In genomic region chr9:109950710-109951443, GRCh38 we compare ENCODE assay signal across 13 cellular contexts.
DNase-seq lines count a peak whose midpoint lies in the region; ATAC-seq and TF ChIP-seq lines count a peak whose summit lies in the region.
"Had no signal": no experiment of that assay in that cellular context is flagged by ENCODE, and none has a peak within 500 bp of the region (broad histone marks: within the 10 kb centered on the region; RNA-seq: fewer than 3 reads in every experiment).

No MANE protein-coding gene starts in this region.

- H3K27me3 ChIP-seq in right atrium auricular region (no peaks in the 10 kb centered on the region), testis (no peaks in the 10 kb centered on the region)
- H3K27me3 ChIP-seq: gastroesophageal sphincter, upper lobe of left lung had no signal

- CTCF ChIA-PET in WTC11 (lab: Charles Lee) = interaction anchor here (0.7 to 1.7 kb wide), 3 partner anchors 13 to 47 kb away, joined by 3 read pairs; no protein-coding TSS in a partner anchor

- DNase-seq in Right ventricle myocardium superior = no peak
- no peak for DNase-seq in right atrium auricular region (ENCODE audit: low spot score)
- no peak for DNase-seq in stimulated activated naive B cell treated with anti-CD40 and anti-IgM and Interleukin-4, amounts not matched to agents 10 μg/mL and 1 μg/mL and 100 μg/mL, for 72 hours
- no peak for DNase-seq in testis
- no peak for DNase-seq in WTC11 (ENCODE audit: low spot score)
- no peak for DNase-seq in AG08396 (ENCODE audit: low spot score)
- DNase-seq: activated gamma-delta T cell, NCI-H1417 treated with DMSO at 0.1 percent for 48 hours, upper lobe of left lung had no signal

- H3K9me3 Mint-ChIP-seq in T-helper 1 cell treated with Interleukin-12 subunit alpha and Interleukin-12 subunit beta and Interleukin-4 antibody, amounts not matched to agents 30 μg/mL and 1 μg/mL, for 36 hours = no peaks in the 10 kb centered on the region
- H3K9me3 Mint-ChIP-seq in stimulated activated naive B cell treated with anti-CD40 and anti-IgM and Interleukin-4, amounts not matched to agents 10 μg/mL and 1 μg/mL and 100 μg/mL, for 72 hours = no peaks in the 10 kb centered on the region
- 0 out of 2 replicates have a peak, but pooled peaks cover 5% of the 10 kb centered on the region for H3K9me3 Mint-ChIP-seq in WTC11
- H3K9me3 Mint-ChIP-seq: dendritic cell treated with granulocyte-macrophage colony-stimulating factor and Interleukin-4, amounts not matched to agents 40 ng/mL and 50 ng/mL, for 4 days had no signal

- H3K9me3 ChIP-seq in right atrium auricular region (no peaks in the 10 kb centered on the region), testis (no peaks in the 10 kb centered on the region)
- H3K9me3 ChIP-seq: gastroesophageal sphincter, upper lobe of left lung had no signal

- POLR2A ChIA-PET in WTC11 (lab: Charles Lee) = interaction anchor here (0.7 kb wide), 1 partner anchor 16 kb away, joined by 4 read pairs; no protein-coding TSS in a partner anchor

- intact Hi-C loops in Right ventricle myocardium superior (cut with DNase I) (no loop called here), testis (cut with DNase I; ENCODE audit: low total_unique reads) (no loop called here)

- TF ChIP-seq CTCF in right atrium auricular region (IDR thresholded peaks at IDR 0.05) (no peak), testis (IDR thresholded peaks at IDR 0.05) (no peak), WTC11 (IDR thresholded peaks at IDR 0.05) (no peak)

- H3K4me3 ChIP-seq in right atrium auricular region (no peak overlapping the region), testis (no peak overlapping the region)
- H3K4me3 ChIP-seq: gastroesophageal sphincter, upper lobe of left lung had no signal

- H3K36me3 ChIP-seq in right atrium auricular region = no peaks in the 10 kb centered on the region
- H3K36me3 ChIP-seq in testis (ENCODE audit: low read depth, missing control alignments) = no peaks in the 10 kb centered on the region
- H3K36me3 ChIP-seq: gastroesophageal sphincter, upper lobe of left lung had no signal

- ATAC-seq in Right ventricle myocardium superior (ENCODE audit: poor library complexity) (peak; percentile 31), HG02852 (IDR thresholded peaks at IDR 0.05; ENCODE audit: unreplicated experiment) (peak; percentile 60), WTC11 (no peak)
- ATAC-seq in stimulated activated naive B cell treated with anti-CD40 and anti-IgM and Interleukin-4, amounts not matched to agents 10 μg/mL and 1 μg/mL and 100 μg/mL, for 72 hours (replicated peaks) = peak in 1 of 2 donors; percentile 64
- ATAC-seq: gastroesophageal sphincter had no signal

- WGBS in testis, 2 donors = 89 to 91% methylated on average over 7 of the region's 7 CpGs

- H3K36me3 Mint-ChIP-seq in T-helper 1 cell treated with Interleukin-12 subunit alpha and Interleukin-12 subunit beta and Interleukin-4 antibody, amounts not matched to agents 30 μg/mL and 1 μg/mL, for 36 hours (ENCODE audit: low read depth) = peaks cover 5% of the 10 kb centered on the region
- peaks cover 3 to 5% of the 10 kb centered on the region in 2 donors for H3K36me3 Mint-ChIP-seq in stimulated activated naive B cell treated with anti-CD40 and anti-IgM and Interleukin-4, amounts not matched to agents 10 μg/mL and 1 μg/mL and 100 μg/mL, for 72 hours
- no peaks in the 10 kb centered on the region for H3K36me3 Mint-ChIP-seq in WTC11

- no peaks in the 10 kb centered on the region for H3K27me3 Mint-ChIP-seq in T-helper 1 cell treated with Interleukin-12 subunit alpha and Interleukin-12 subunit beta and Interleukin-4 antibody, amounts not matched to agents 30 μg/mL and 1 μg/mL, for 36 hours (ENCODE audit: low read depth)
- H3K27me3 Mint-ChIP-seq in stimulated activated naive B cell treated with anti-CD40 and anti-IgM and Interleukin-4, amounts not matched to agents 10 μg/mL and 1 μg/mL and 100 μg/mL, for 72 hours = no peaks in the 10 kb centered on the region
- no peaks in the 10 kb centered on the region for H3K27me3 Mint-ChIP-seq in WTC11 (ENCODE audit: low read depth)

- peak overlapping the region; percentile 63 for H3K4me3 Mint-ChIP-seq in T-helper 1 cell treated with Interleukin-12 subunit alpha and Interleukin-12 subunit beta and Interleukin-4 antibody, amounts not matched to agents 30 μg/mL and 1 μg/mL, for 36 hours
- no peak overlapping the region for H3K4me3 Mint-ChIP-seq in stimulated activated naive B cell treated with anti-CD40 and anti-IgM and Interleukin-4, amounts not matched to agents 10 μg/mL and 1 μg/mL and 100 μg/mL, for 72 hours
- no peak overlapping the region for H3K4me3 Mint-ChIP-seq in WTC11
- H3K4me3 Mint-ChIP-seq: dendritic cell treated with granulocyte-macrophage colony-stimulating factor and Interleukin-4, amounts not matched to agents 40 ng/mL and 50 ng/mL, for 4 days had no signal

- H3K27ac ChIP-seq in right atrium auricular region (no peak overlapping the region), testis (no peak overlapping the region)
- H3K27ac ChIP-seq: gastroesophageal sphincter, upper lobe of left lung had no signal

- H3K4me1 Mint-ChIP-seq in T-helper 1 cell treated with Interleukin-12 subunit alpha and Interleukin-12 subunit beta and Interleukin-4 antibody, amounts not matched to agents 30 μg/mL and 1 μg/mL, for 36 hours (ENCODE audit: low read depth) = peaks cover 29% of the 10 kb centered on the region
- peaks cover 27 to 47% of the 10 kb centered on the region in 2 donors for H3K4me1 Mint-ChIP-seq in stimulated activated naive B cell treated with anti-CD40 and anti-IgM and Interleukin-4, amounts not matched to agents 10 μg/mL and 1 μg/mL and 100 μg/mL, for 72 hours
- peaks cover 3% of the 10 kb centered on the region; the same call in 1 of the 2 replicates for H3K4me1 Mint-ChIP-seq in WTC11

- H3K4me1 ChIP-seq in right atrium auricular region (no peaks in the 10 kb centered on the region), testis (no peaks in the 10 kb centered on the region)
- H3K4me1 ChIP-seq: gastroesophageal sphincter, upper lobe of left lung had no signal

- TF ChIP-seq POLR2A in testis (IDR thresholded peaks at IDR 0.05) = no peak

- H3K27ac Mint-ChIP-seq in T-helper 1 cell treated with Interleukin-12 subunit alpha and Interleukin-12 subunit beta and Interleukin-4 antibody, amounts not matched to agents 30 μg/mL and 1 μg/mL, for 36 hours = peak overlapping the region; percentile 87
- peak overlapping the region; percentile 42 for H3K27ac Mint-ChIP-seq in stimulated activated naive B cell treated with anti-CD40 and anti-IgM and Interleukin-4, amounts not matched to agents 10 μg/mL and 1 μg/mL and 100 μg/mL, for 72 hours
- H3K27ac Mint-ChIP-seq in WTC11 = no peak overlapping the region
- H3K27ac Mint-ChIP-seq: dendritic cell treated with granulocyte-macrophage colony-stimulating factor and Interleukin-4, amounts not matched to agents 40 ng/mL and 50 ng/mL, for 4 days had no signal

TF ChIP-seq in WTC11, 78 proteins besides CTCF, POLR2A, EP300 and RAD21:
- TF ChIP-seq SMAD4 (CRISPR knock-in tag; IDR thresholded peaks at IDR 0.05) = no peak
- no peak for TF ChIP-seq JUN (CRISPR knock-in tag; IDR thresholded peaks at IDR 0.05)
- TF ChIP-seq SOX15 (CRISPR knock-in tag; IDR thresholded peaks at IDR 0.05) = no peak
- TF ChIP-seq, protein P1, sequence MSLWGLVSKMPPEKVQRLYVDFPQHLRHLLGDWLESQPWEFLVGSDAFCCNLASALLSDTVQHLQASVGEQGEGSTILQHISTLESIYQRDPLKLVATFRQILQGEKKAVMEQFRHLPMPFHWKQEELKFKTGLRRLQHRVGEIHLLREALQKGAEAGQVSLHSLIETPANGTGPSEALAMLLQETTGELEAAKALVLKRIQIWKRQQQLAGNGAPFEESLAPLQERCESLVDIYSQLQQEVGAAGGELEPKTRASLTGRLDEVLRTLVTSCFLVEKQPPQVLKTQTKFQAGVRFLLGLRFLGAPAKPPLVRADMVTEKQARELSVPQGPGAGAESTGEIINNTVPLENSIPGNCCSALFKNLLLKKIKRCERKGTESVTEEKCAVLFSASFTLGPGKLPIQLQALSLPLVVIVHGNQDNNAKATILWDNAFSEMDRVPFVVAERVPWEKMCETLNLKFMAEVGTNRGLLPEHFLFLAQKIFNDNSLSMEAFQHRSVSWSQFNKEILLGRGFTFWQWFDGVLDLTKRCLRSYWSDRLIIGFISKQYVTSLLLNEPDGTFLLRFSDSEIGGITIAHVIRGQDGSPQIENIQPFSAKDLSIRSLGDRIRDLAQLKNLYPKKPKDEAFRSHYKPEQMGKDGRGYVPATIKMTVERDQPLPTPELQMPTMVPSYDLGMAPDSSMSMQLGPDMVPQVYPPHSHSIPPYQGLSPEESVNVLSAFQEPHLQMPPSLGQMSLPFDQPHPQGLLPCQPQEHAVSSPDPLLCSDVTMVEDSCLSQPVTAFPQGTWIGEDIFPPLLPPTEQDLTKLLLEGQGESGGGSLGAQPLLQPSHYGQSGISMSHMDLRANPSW (CRISPR knock-in tag; conservative IDR thresholded peaks at IDR 0.05; ENCODE audit: low read depth) = no peak
- no peak for TF ChIP-seq ZNF423 (CRISPR knock-in tag; IDR thresholded peaks at IDR 0.05)
- no peak for TF ChIP-seq TEAD4 (CRISPR knock-in tag; IDR thresholded peaks at IDR 0.05)
- no peak for TF ChIP-seq OVOL2 (CRISPR knock-in tag; IDR thresholded peaks at IDR 0.05; ENCODE audit: borderline replicate concordance)
- TF ChIP-seq GTF2I (CRISPR knock-in tag; conservative IDR thresholded peaks at IDR 0.05) = no peak
- TF ChIP-seq, protein P2, sequence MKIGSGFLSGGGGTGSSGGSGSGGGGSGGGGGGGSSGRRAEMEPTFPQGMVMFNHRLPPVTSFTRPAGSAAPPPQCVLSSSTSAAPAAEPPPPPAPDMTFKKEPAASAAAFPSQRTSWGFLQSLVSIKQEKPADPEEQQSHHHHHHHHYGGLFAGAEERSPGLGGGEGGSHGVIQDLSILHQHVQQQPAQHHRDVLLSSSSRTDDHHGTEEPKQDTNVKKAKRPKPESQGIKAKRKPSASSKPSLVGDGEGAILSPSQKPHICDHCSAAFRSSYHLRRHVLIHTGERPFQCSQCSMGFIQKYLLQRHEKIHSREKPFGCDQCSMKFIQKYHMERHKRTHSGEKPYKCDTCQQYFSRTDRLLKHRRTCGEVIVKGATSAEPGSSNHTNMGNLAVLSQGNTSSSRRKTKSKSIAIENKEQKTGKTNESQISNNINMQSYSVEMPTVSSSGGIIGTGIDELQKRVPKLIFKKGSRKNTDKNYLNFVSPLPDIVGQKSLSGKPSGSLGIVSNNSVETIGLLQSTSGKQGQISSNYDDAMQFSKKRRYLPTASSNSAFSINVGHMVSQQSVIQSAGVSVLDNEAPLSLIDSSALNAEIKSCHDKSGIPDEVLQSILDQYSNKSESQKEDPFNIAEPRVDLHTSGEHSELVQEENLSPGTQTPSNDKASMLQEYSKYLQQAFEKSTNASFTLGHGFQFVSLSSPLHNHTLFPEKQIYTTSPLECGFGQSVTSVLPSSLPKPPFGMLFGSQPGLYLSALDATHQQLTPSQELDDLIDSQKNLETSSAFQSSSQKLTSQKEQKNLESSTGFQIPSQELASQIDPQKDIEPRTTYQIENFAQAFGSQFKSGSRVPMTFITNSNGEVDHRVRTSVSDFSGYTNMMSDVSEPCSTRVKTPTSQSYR (CRISPR knock-in tag; IDR thresholded peaks at IDR 0.05) = no peak
TF ChIP-seq in WTC11: peak in this region for 0.
